32 cellular contexts compared by ENCODE assay signal in the genomic region with DNA sequence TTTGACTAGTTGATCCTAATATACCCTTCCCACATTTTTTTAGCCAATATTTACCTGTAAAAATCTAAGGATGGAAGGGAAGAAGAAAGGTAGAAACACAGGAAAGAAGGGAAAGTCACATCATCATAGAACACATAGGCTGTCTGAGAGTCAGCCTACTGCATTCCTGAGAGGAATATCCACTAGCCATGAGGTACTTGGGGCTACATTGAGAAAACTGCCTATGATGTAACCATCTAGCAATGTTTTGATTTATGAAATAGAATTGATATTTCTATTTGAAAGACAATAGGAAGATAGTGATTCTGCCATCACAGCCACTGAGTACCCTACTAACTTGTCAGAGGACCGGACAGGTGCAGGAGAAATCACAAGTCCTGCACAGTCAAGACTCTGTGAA.
DNase-seq lines count a peak whose midpoint lies in the region; ATAC-seq, FAIRE-seq and TF ChIP-seq lines count a peak whose summit lies in the region.
"Had no signal": no experiment of that assay in that cellular context is flagged by ENCODE, and none has a peak within 500 bp of the region (broad histone marks: within the 10 kb centered on the region; RNA-seq: fewer than 3 reads in every experiment).

No MANE protein-coding gene starts in this region.

- H3K36me3 ChIP-seq in HepG2 (replicated peaks in 1 of 2; ENCODE audit: control insufficient read depth in 1 of 2, insufficient read depth in 2 of 2, low read length in 2 of 2) (no peaks in the 10 kb centered on the region), right lobe of liver (no peaks in the 10 kb centered on the region)
- H3K36me3 ChIP-seq: BE2C; BLaER1; BLaER1 treated with 17β-estradiol and CSF1 and Interleukin-3, amounts not matched to agents 10 nM and 100 nM had no signal

- TF ChIP-seq EP300 in HepG2 (IDR thresholded peaks at IDR 0.05; ENCODE audit: low read depth in 2 of 2, low read length in 2 of 2), result no peak
- no peak for TF ChIP-seq EP300 in HepG2 (CRISPR knock-in tag; IDR thresholded peaks at IDR 0.05; ENCODE audit: borderline replicate concordance)

- CTCF ChIA-PET in HepG2 (lab: Yijun Ruan, JAX; ENCODE audit: low intra/inter-chr PET ratio, low total read pairs), result no interaction called here

- no peaks in the 10 kb centered on the region for H3K27me3 ChIP-seq in HepG2 (ENCODE audit: control insufficient read depth in 1 of 2, insufficient read depth in 2 of 2, low read length in 2 of 2)
- no peaks in the 10 kb centered on the region for H3K27me3 ChIP-seq in right lobe of liver
- H3K27me3 ChIP-seq: BLaER1; BLaER1 treated with 17β-estradiol and CSF1 and Interleukin-3, amounts not matched to agents 10 nM and 100 nM had no signal

- H2AFZ ChIP-seq in HepG2 (ENCODE audit: low read length), result no peak overlapping the region

- no peak for FAIRE-seq in HepG2 (lab: Jason Lieb, UNC)
- FAIRE-seq: A204.1, A549, D721Med had no signal

- H3K9me3 ChIP-seq in HepG2 (ENCODE audit: low read length), result no peaks in the 10 kb centered on the region
- H3K9me3 ChIP-seq in right lobe of liver, result no peaks in the 10 kb centered on the region
- H3K9me3 ChIP-seq: A549; BE2C; BLaER1; BLaER1 treated with 17β-estradiol and CSF1 and Interleukin-3, amounts not matched to agents 10 nM and 100 nM; Caco-2 had no signal

- intact Hi-C loops in HepG2 (cut with micrococcal nuclease; ENCODE audit: unreplicated experiment), result no loop called here
- intact Hi-C loops in right lobe of liver (cut with DNase I), result no loop called here

- H3K27ac ChIP-seq in HepG2 (ENCODE audit: extremely low read length, insufficient read depth, low read length) (no peak overlapping the region), right lobe of liver (no peak overlapping the region)
- H3K27ac ChIP-seq: 22Rv1; A549; BLaER1; BLaER1 treated with 17β-estradiol and CSF1 and Interleukin-3, amounts not matched to agents 10 nM and 100 nM; C4-2B had no signal

- BruUV-seq in HepG2 (replicated peaks; lab: Mats Ljungman, UMichigan), result no TSS peak

- in situ Hi-C loops in HepG2 (cut with HindIII; ENCODE audit: extremely low pct_ligation_motif_present, low pct_unique_long_range_greater_than_20kb), result no loop called here

- TF ChIP-seq RAD21 in HepG2 (CRISPR knock-in tag; IDR thresholded peaks at IDR 0.05), result no peak

- H3K4me3 ChIP-seq in HepG2 (replicated peaks in 1 of 3; ENCODE audit: insufficient read depth in 1 of 3, low read depth in 2 of 3, low read length in 3 of 3), result no peak overlapping the region
- H3K4me3 ChIP-seq in right lobe of liver, result no peak overlapping the region
- no peak overlapping the region for H3K4me3 ChIP-seq in choroid plexus epithelial cell (ENCODE audit: low read depth, low read length)
- H3K4me3 ChIP-seq in fibroblast of pulmonary artery (replicated peaks; ENCODE audit: low read depth, low read length), result no peak overlapping the region
- H3K4me3 ChIP-seq: A549; BLaER1; BLaER1 treated with 17β-estradiol and CSF1 and Interleukin-3, amounts not matched to agents 10 nM and 100 nM had no signal

- POLR2A ChIA-PET in HepG2 (lab: Yijun Ruan, JAX), result no interaction called here

- no peak for TF ChIP-seq POLR2A in HepG2 (IDR thresholded peaks at IDR 0.05; ENCODE audit: insufficient read depth in 1 of 2, low read depth in 2 of 2, low read length in 2 of 2)
- no peak for TF ChIP-seq POLR2A in right lobe of liver (IDR thresholded peaks at IDR 0.05)

- TF ChIP-seq CTCF in HepG2 (CRISPR knock-in tag; IDR thresholded peaks at IDR 0.05), result no peak
- TF ChIP-seq CTCF in right lobe of liver (IDR thresholded peaks at IDR 0.05), result no peak
- TF ChIP-seq CTCF in choroid plexus epithelial cell (conservative IDR thresholded peaks at IDR 0.05; ENCODE audit: low read depth, low read length), result no peak
- no peak for TF ChIP-seq CTCF in fibroblast of pulmonary artery (IDR thresholded peaks at IDR 0.05; ENCODE audit: low read length, missing control alignments)

- no peak overlapping the region for H3K4me2 ChIP-seq in HepG2 (ENCODE audit: low read depth, low read length)
- H3K4me2 ChIP-seq: A549; BLaER1; BLaER1 treated with 17β-estradiol and CSF1 and Interleukin-3, amounts not matched to agents 10 nM and 100 nM had no signal

- ATAC-seq in HepG2 (no peak), right lobe of liver (no peak), HG02885 (IDR thresholded peaks at IDR 0.05; ENCODE audit: poor library complexity, unreplicated experiment) (no peak)
- ATAC-seq: A549; CD8-positive, alpha-beta T cell had no signal

- H3K4me1 ChIP-seq in HepG2 (ENCODE audit: insufficient read depth, low read length) (no peaks in the 10 kb centered on the region), right lobe of liver (no peaks in the 10 kb centered on the region)
- H3K4me1 ChIP-seq: A549; BE2C; BLaER1; BLaER1 treated with 17β-estradiol and CSF1 and Interleukin-3, amounts not matched to agents 10 nM and 100 nM; Caco-2 had no signal

- no peak overlapping the region for H3K9ac ChIP-seq in HepG2 (ENCODE audit: insufficient read depth, low read depth, low read length)
- H3K9ac ChIP-seq: BLaER1; BLaER1 treated with 17β-estradiol and CSF1 and Interleukin-3, amounts not matched to agents 10 nM and 100 nM had no signal

- DNase-seq in HepG2 (ENCODE audit: low spot score) (no peak), right lobe of liver (no peak), choroid plexus epithelial cell (ENCODE audit: low read depth) (peak; percentile 57), fibroblast of pulmonary artery (ENCODE audit: low read depth) (peak; percentile 11), NCI-H146 treated with DMSO at 0.1 percent for 48 hours (lab: John Stamatoyannopoulos, UW; ENCODE audit: unreplicated experiment) (no peak)
- DNase-seq: 8988T; ACHN; AML-193; BE2C; C1 segment of cervical spinal cord; Caco-2; Calu3; CD4-positive, alpha-beta T cell; CD4-positive, CD25-positive, alpha-beta regulatory T cell; CD8-positive, alpha-beta memory T cell; CD8-positive, alpha-beta T cell; COR-L47; DMS 273 treated with DMSO at 0.1 percent for 48 hours; DMS153; DMS53; DMS79; DMS79 treated with DMSO at 0.1 percent for 48 hours; DND-41; EL had no signal

- 0% methylated on average over 1 of the region's 1 CpG for WGBS in HepG2 (ENCODE audit: low lambda C conversion rate)
- 100% methylated on average over 1 of the region's 1 CpG for WGBS in right lobe of liver (ENCODE audit: insufficient coverage, low coverage, low lambda C conversion rate, missing lambda C conversion rate)

- H3K79me2 ChIP-seq in HepG2 (ENCODE audit: insufficient read depth, low read length), result no peaks in the 10 kb centered on the region

- no peaks in the 10 kb centered on the region for H4K20me1 ChIP-seq in HepG2 (ENCODE audit: insufficient read depth, low read length)
- H4K20me1 ChIP-seq: BLaER1; BLaER1 treated with 17β-estradiol and CSF1 and Interleukin-3, amounts not matched to agents 10 nM and 100 nM had no signal

TF ChIP-seq in HepG2, 621 proteins besides CTCF, POLR2A, EP300 and RAD21:
- TF ChIP-seq ZMAT3 (CRISPR knock-in tag; conservative IDR thresholded peaks at IDR 0.05) (no peak), ETV5 (CRISPR knock-in tag; IDR thresholded peaks at IDR 0.05; ENCODE audit: borderline replicate concordance) (no peak), ATF7 (IDR thresholded peaks at IDR 0.05) (peak; percentile 68), ATF7 (CRISPR knock-in tag; IDR thresholded peaks at IDR 0.05) (no peak)
TF ChIP-seq in HepG2: peak in this region for 1.

Comparison
In these comparisons a context has a peak if more than half of its experiments do, and no peak if none do; other contexts are left out.
1. DNase-seq: peak in choroid plexus epithelial cell (single experiment) and fibroblast of pulmonary artery (single experiment); none in HepG2 (single experiment), right lobe of liver (0 of 3) and NCI-H146 treated with DMSO at 0.1 percent for 48 hours (single experiment).